ENCODE assay signal across 8 cellular contexts in genomic region chr9:135906291-135907005, GRCh38. TPM values are rescaled to one million over a fixed set of nuclear protein-coding genes. Genes with fewer than 3 reads are reported as not detected.
A peak's percentile ranks its signal among the peaks of the same experiment; 100 is the strongest.
DNase-seq lines count a peak whose midpoint lies in the region; ATAC-seq, FAIRE-seq and TF ChIP-seq lines count a peak whose summit lies in the region.

No MANE protein-coding gene starts in this region.

- no peak for TF ChIP-seq CTCF in Loucy (conservative IDR thresholded peaks at IDR 0.05; ENCODE audit: low read length)
- TF ChIP-seq CTCF in kidney (IDR thresholded peaks at IDR 0.05; ENCODE audit: borderline replicate concordance, extremely low read depth, insufficient read depth), result no peak

- H3K36me3 ChIP-seq in Loucy (ENCODE audit: insufficient read depth, low read length), result no peaks in the 10 kb centered on the region
- no peaks in the 10 kb centered on the region for H3K36me3 ChIP-seq in adipocyte (ENCODE audit: control insufficient read depth, insufficient read depth, low read length, severe bottlenecking)
- H3K36me3 ChIP-seq in kidney (ENCODE audit: control insufficient read depth in 1 of 2, insufficient read depth in 2 of 2, low read length in 2 of 2), result no peaks in the 10 kb centered on the region

- H3K4me1 ChIP-seq in Loucy (ENCODE audit: insufficient read depth, low read length, poor library complexity, severe bottlenecking), result peaks cover 66% of the 10 kb centered on the region
- H3K4me1 ChIP-seq in adipocyte (ENCODE audit: control insufficient read depth, insufficient read depth, low read length), result peaks cover 35% of the 10 kb centered on the region
- H3K4me1 ChIP-seq in kidney (ENCODE audit: control insufficient read depth in 1 of 2, insufficient read depth in 1 of 2, low read depth in 1 of 2, low read length in 2 of 2), result peaks cover 13 to 20% of the 10 kb centered on the region in 2 donors

- peak; percentile 13 for ATAC-seq in GM21529 (IDR thresholded peaks at IDR 0.05; ENCODE audit: unreplicated experiment)

- peaks cover 61% of the 10 kb centered on the region for H4K20me1 ChIP-seq in Loucy (ENCODE audit: insufficient read depth, low read length, poor library complexity, severe bottlenecking)

- intact Hi-C loops in kidney (cut with DNase I), result no loop called here

- DNase-seq in EH (ENCODE audit: low read depth) (peak; percentile 42), adipocyte (ENCODE audit: low read depth) (peak; percentile 74), kidney (no peak), iPS-NIHi11 (ENCODE audit: low spot score) (no peak)
- DNase-seq in stimulated activated CD8-positive, alpha-beta memory T cell treated with anti-CD3 and anti-CD28 coated beads, Interleukin-12 subunit alpha, Interleukin-12 subunit beta, amount 100 ng/mL, for 4 hours (ENCODE audit: low read depth), result peak; percentile 12
- DNase-seq in activated CD4-positive, alpha-beta T cell treated with anti-CD3 and anti-CD28 coated beads for 1 hour, result no peak

- H3K4me3 ChIP-seq in Loucy (ENCODE audit: low read length, poor library complexity, severe bottlenecking), result peak overlapping the region; percentile 83
- H3K4me3 ChIP-seq in adipocyte (ENCODE audit: low read length), result peak overlapping the region; percentile 78
- peak overlapping the region; percentile 66 to 74 for H3K4me3 ChIP-seq in kidney (ENCODE audit: low read length in 2 of 2)

- H3K79me2 ChIP-seq in Loucy (ENCODE audit: insufficient read depth, low read length), result peaks cover 76% of the 10 kb centered on the region

- H3K9ac ChIP-seq in Loucy (ENCODE audit: low read depth, low read length, poor library complexity, severe bottlenecking), result peak overlapping the region; percentile 69
- peak overlapping the region; percentile 85 for H3K9ac ChIP-seq in adipocyte (ENCODE audit: low read length)
- H3K9ac ChIP-seq in kidney (ENCODE audit: low read length in 2 of 2), result peak overlapping the region; percentile 29 to 53

- FAIRE-seq in kidney (lab: Jason Lieb, UNC), result no peak

- no peaks in the 10 kb centered on the region for H3F3A ChIP-seq in Loucy (ENCODE audit: low read depth)

- peak overlapping the region; percentile 98 for H3K4me2 ChIP-seq in Loucy (ENCODE audit: low read depth, low read length, poor library complexity, severe bottlenecking)

- no peaks in the 10 kb centered on the region for H3K9me2 ChIP-seq in Loucy (replicated peaks; ENCODE audit: low read depth, low read length)

- no peaks in the 10 kb centered on the region for H3K27me3 ChIP-seq in Loucy (ENCODE audit: insufficient read depth, low read length, poor library complexity, severe bottlenecking)
- H3K27me3 ChIP-seq in adipocyte (replicated peaks; ENCODE audit: control insufficient read depth, insufficient read depth, low read length), result no peaks in the 10 kb centered on the region

- peak overlapping the region; percentile 48 to 60 for H3K27ac ChIP-seq in kidney (ENCODE audit: low read depth in 2 of 2, low read length in 2 of 2)

- no peak overlapping the region for H2AFZ ChIP-seq in Loucy (ENCODE audit: low read length)

- H3K9me3 ChIP-seq in Loucy (ENCODE audit: insufficient read depth, low read depth, low read length) (no peaks in the 10 kb centered on the region), adipocyte (ENCODE audit: control insufficient read depth, low read length) (no peaks in the 10 kb centered on the region), kidney (ENCODE audit: control insufficient read depth in 1 of 2, low read length in 2 of 2) (no peaks in the 10 kb centered on the region)

RNA-seq across cellular contexts. Expression of gene CAMSAP1, which starts 0.9 kb away (rescaled TPM):
- 38.6 TPM for total RNA-seq in kidney
- polyA plus RNA-seq in kidney (ENCODE audit: insufficient read depth, low read depth, low replicate concordance), result 3.3 TPM

RNA-seq across cellular contexts. Expression of gene UBAC1, which starts 54.7 kb away (rescaled TPM):
- 40.2 TPM for total RNA-seq in kidney
- polyA plus RNA-seq in kidney (ENCODE audit: insufficient read depth, low read depth, low replicate concordance), result 52.6 TPM

Comparison
In these comparisons a context has a peak if more than half of its experiments do, and no peak if none do; other contexts are left out.
1. DNase-seq: peak in EH (single experiment), adipocyte (single experiment) and stimulated activated CD8-positive, alpha-beta memory T cell treated with anti-CD3 and anti-CD28 coated beads, Interleukin-12 subunit alpha, Interleukin-12 subunit beta, amount 100 ng/mL, for 4 hours (single experiment); none in kidney (single experiment), iPS-NIHi11 (single experiment) and activated CD4-positive, alpha-beta T cell treated with anti-CD3 and anti-CD28 coated beads for 1 hour (single experiment).
2. Peak in every context shown above with its lines, with median percentiles within 50 percentile points of each other: H3K4me3 ChIP-seq and H3K9ac ChIP-seq.